Comparison of ENCODE assay signal across 7 cellular contexts in the genomic region with DNA sequence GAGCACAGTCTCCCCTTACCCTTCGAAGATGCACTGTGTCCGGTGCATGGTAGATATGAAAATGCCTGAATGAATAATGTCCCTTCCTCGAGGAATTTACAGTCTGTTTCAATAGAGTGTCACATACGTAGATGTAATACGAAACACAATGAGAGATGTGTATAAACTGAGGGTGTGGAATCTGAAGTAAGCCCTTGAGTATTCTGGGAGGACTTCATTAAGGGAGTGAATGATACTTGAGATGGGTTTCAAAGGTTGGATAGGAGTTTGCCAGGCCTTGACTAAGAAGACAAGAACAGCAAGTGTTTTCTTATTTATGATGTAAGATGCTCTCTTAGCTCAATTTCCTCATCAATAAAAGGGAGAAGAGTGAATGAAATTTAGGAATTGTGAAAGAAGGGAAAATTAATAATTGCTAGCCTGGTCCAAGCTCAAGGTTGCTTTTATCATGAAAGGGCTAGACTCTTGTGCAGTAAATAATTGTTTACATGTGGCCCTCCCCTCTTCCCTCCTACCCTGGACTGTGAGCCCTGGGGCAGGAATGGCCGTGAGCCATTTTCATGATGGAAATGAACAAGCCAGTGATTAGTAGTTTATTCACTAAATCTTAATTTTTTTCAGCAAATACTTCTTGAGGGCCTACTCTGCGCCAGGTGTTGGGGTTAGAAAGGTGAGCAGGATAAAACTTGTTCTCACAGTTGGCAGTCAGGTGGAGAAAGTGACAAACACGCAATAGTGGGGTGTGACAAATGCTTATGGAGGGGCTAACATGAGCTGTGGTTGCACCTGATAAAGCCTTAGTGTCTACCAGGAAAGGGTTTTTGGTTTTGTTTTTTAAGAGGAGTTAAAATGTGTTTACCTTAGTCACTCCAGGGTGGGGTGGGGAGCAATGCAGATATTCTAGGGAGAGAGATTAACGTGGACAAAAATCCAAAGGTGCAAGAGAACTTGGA. TPM values are rescaled to one million over a fixed set of nuclear protein-coding genes. Genes with fewer than 3 reads are reported as not detected.
DNase-seq lines count a peak whose midpoint lies in the region; ATAC-seq, FAIRE-seq and TF ChIP-seq lines count a peak whose summit lies in the region.
"Had no signal": no experiment of that assay in that cellular context is flagged by ENCODE, and none has a peak within 500 bp of the region (broad histone marks: within the 10 kb centered on the region; RNA-seq: fewer than 3 reads in every experiment).

No MANE protein-coding gene starts in this region.

- H2BK120ac ChIP-seq in H1 (replicated peaks; ENCODE audit: low read depth, low read length) = no peak overlapping the region

- H3K56ac ChIP-seq in H1 (replicated peaks; ENCODE audit: insufficient read length, low read depth, low read length) = no peak overlapping the region

- CTCF ChIA-PET in activated CD8-positive, alpha-beta memory T cell treated with anti-CD3 and anti-CD28 coated beads, Interleukin-2, amount 10 ng/mL, durations not matched to agents 7 days and 5 days (lab: Charles Lee) = interaction anchor here (1.0 to 10.5 kb wide), 4 partner anchors 11 to 91 kb away, joined by 3 to 104 read pairs (median 19); no protein-coding TSS in a partner anchor
- CTCF ChIA-PET in H1 (lab: Charles Lee; ENCODE audit: partially characterized antibody) = interaction anchor here (0.6 to 2.8 kb wide), 6 partner anchors 9 to 214 kb away, joined by 3 to 23 read pairs (median 4); no protein-coding TSS in a partner anchor

- H3K27me3 Mint-ChIP-seq in activated CD8-positive, alpha-beta memory T cell treated with anti-CD3 and anti-CD28 coated beads, Interleukin-2, amount 10 ng/mL, durations not matched to agents 7 days and 5 days = no peaks in the 10 kb centered on the region

- H3K4me3 Mint-ChIP-seq in activated CD8-positive, alpha-beta memory T cell treated with anti-CD3 and anti-CD28 coated beads, Interleukin-2, amount 10 ng/mL, durations not matched to agents 7 days and 5 days = peak overlapping the region; percentile 96
- H3K4me3 Mint-ChIP-seq in stimulated activated effector memory CD8-positive, alpha-beta T cell treated with anti-CD3 and anti-CD28 coated beads, Interleukin-12 subunit alpha, Interleukin-12 subunit beta, amount 100 ng/mL, for 72 hours = peak overlapping the region; percentile 92

- H3K4me3 ChIP-seq in H1 (ENCODE audit: extremely low read depth in 1 of 4, insufficient read depth in 2 of 4, low read depth in 3 of 4, low read length in 4 of 4) = peak overlapping the region; percentile 92 to 98 (median 96)

- peaks cover 37% of the 10 kb centered on the region for H3K36me3 Mint-ChIP-seq in activated CD8-positive, alpha-beta memory T cell treated with anti-CD3 and anti-CD28 coated beads, Interleukin-2, amount 10 ng/mL, durations not matched to agents 7 days and 5 days
- peaks cover 58% of the 10 kb centered on the region for H3K36me3 Mint-ChIP-seq in stimulated activated effector memory CD8-positive, alpha-beta T cell treated with anti-CD3 and anti-CD28 coated beads, Interleukin-12 subunit alpha, Interleukin-12 subunit beta, amount 100 ng/mL, for 72 hours

- no peak overlapping the region for H4K8ac ChIP-seq in H1 (ENCODE audit: extremely low read depth, insufficient read depth, low read length)

- no peak for TF ChIP-seq CTCF in H1 (IDR thresholded peaks at IDR 0.05; ENCODE audit: control extremely low read depth in 1 of 3, insufficient read depth in 1 of 3, low read depth in 1 of 3, low read length in 3 of 3)

- peak overlapping the region in 2 of 4 experiments; percentile 64 to 83; a peak in 4 of 7 replicates for H3K9ac ChIP-seq in H1 (replicated peaks in 1 of 4; ENCODE audit: extremely low read depth in 1 of 4, low read depth in 3 of 4, low read length in 3 of 4)

- H2AFZ ChIP-seq in H1 (ENCODE audit: low read length) = no peak overlapping the region

- no peak for DNase-seq in activated CD8-positive, alpha-beta memory T cell treated with anti-CD3 and anti-CD28 coated beads, Interleukin-2, amount 10 ng/mL, durations not matched to agents 7 days and 5 days
- no peak for DNase-seq in activated CD8-positive, alpha-beta memory T cell treated with anti-CD3 and anti-CD28 coated beads, Interleukin-2, amount 50 U/mL, for 4 hours
- DNase-seq in H1 (ENCODE audit: low read depth in 1 of 2, low spot score in 2 of 2) = no peak
- DNase-seq in stimulated activated effector memory CD8-positive, alpha-beta T cell treated with anti-CD3 and anti-CD28 coated beads, Interleukin-12 subunit alpha, Interleukin-12 subunit beta, amount 100 ng/mL, for 72 hours (ENCODE audit: low spot score in 2 of 2) = no peak
- DNase-seq in NCI-H2227 treated with DMSO at 0.1 percent for 48 hours (lab: John Stamatoyannopoulos, UW) = no peak
- no peak for DNase-seq in NCI-H1092 treated with DMSO at 0.1 percent for 48 hours (lab: John Stamatoyannopoulos, UW)

- no peaks in the 10 kb centered on the region for H3K27me3 ChIP-seq in H1 (replicated peaks in 1 of 4; ENCODE audit: control insufficient read depth in 3 of 4, extremely low read depth in 1 of 4, insufficient read depth in 3 of 4, low read length in 3 of 4)

- H3K23me2 ChIP-seq in H1 (ENCODE audit: low read depth, low read length) = peaks cover 14% of the 10 kb centered on the region

- H3K79me1 ChIP-seq in H1 (ENCODE audit: low read depth, low read length) = peaks cover 12% of the 10 kb centered on the region; the same call in 1 of the 2 replicates

- peaks cover 28 to 58% of the 10 kb centered on the region in 2 experiments for H3K79me2 ChIP-seq in H1 (ENCODE audit: control insufficient read depth in 1 of 2, insufficient read depth in 2 of 2, low read length in 2 of 2)

- H3K9me3 ChIP-seq in H1 (ENCODE audit: insufficient read depth in 2 of 2, low read depth in 1 of 2, low read length in 1 of 2) = no peaks in the 10 kb centered on the region

- H3K4ac ChIP-seq in H1 (replicated peaks; ENCODE audit: insufficient read length, low read depth, low read length) = no peak overlapping the region

- H2BK20ac ChIP-seq in H1 (ENCODE audit: low read length) = no peak overlapping the region

- no peak overlapping the region for H3K27ac ChIP-seq in H1 (ENCODE audit: low read depth, low read length)

- no peak overlapping the region for H3K23ac ChIP-seq in H1 (ENCODE audit: insufficient read length)

- no peak overlapping the region for H3K18ac ChIP-seq in H1 (ENCODE audit: extremely low read depth, low read length)

- peaks cover 3 to 19% of the 10 kb centered on the region in 2 experiments for H4K20me1 ChIP-seq in H1 (replicated peaks in 1 of 2; ENCODE audit: control insufficient read depth in 1 of 2, insufficient read depth in 2 of 2, low read length in 2 of 2)

- H2AK5ac ChIP-seq in H1 (ENCODE audit: low read depth, low read length) = 0 out of 2 replicates have a peak overlapping the region, but pooled peaks have one; percentile 86

- no peak for TF ChIP-seq RAD21 in H1 (IDR thresholded peaks at IDR 0.05 in 1 of 2, conservative IDR thresholded peaks at IDR 0.05 in 1 of 2; ENCODE audit: low read depth in 2 of 2, low read length in 2 of 2)

- H3K4me2 ChIP-seq in H1 (ENCODE audit: insufficient read depth in 1 of 2, low read depth in 2 of 2, low read length in 2 of 2) = peak overlapping the region; percentile 74 to 100

- H3K4me1 ChIP-seq in H1 (replicated peaks in 1 of 4; ENCODE audit: control insufficient read depth in 3 of 4, insufficient read depth in 4 of 4, low read length in 3 of 4) = peaks cover 0 to 13% (median 5%) of the 10 kb centered on the region in 4 experiments; a peak in 6 of 7 replicates

- no peak for TF ChIP-seq POLR2A in H1 (IDR thresholded peaks at IDR 0.05; ENCODE audit: control extremely low read depth in 1 of 2, low read depth in 2 of 2, low read length in 2 of 2)

- no peak for FAIRE-seq in H1 (lab: Jason Lieb, UNC)

- H3K4me1 Mint-ChIP-seq in activated CD8-positive, alpha-beta memory T cell treated with anti-CD3 and anti-CD28 coated beads, Interleukin-2, amount 10 ng/mL, durations not matched to agents 7 days and 5 days = peaks cover 42% of the 10 kb centered on the region
- peaks cover 36% of the 10 kb centered on the region for H3K4me1 Mint-ChIP-seq in stimulated activated effector memory CD8-positive, alpha-beta T cell treated with anti-CD3 and anti-CD28 coated beads, Interleukin-12 subunit alpha, Interleukin-12 subunit beta, amount 100 ng/mL, for 72 hours

- no peak overlapping the region for H2BK12ac ChIP-seq in H1 (ENCODE audit: low read depth, low read length)

- H4K91ac ChIP-seq in H1 (replicated peaks; ENCODE audit: insufficient read length, low read length) = no peak overlapping the region

- no peak for ATAC-seq in activated CD8-positive, alpha-beta memory T cell treated with anti-CD3 and anti-CD28 coated beads, Interleukin-2, amount 10 ng/mL, durations not matched to agents 7 days and 5 days
- no peak for ATAC-seq in stimulated activated effector memory CD8-positive, alpha-beta T cell treated with anti-CD3 and anti-CD28 coated beads, Interleukin-12 subunit alpha, Interleukin-12 subunit beta, amount 100 ng/mL, for 72 hours

- H3K9me3 Mint-ChIP-seq in activated CD8-positive, alpha-beta memory T cell treated with anti-CD3 and anti-CD28 coated beads, Interleukin-2, amount 10 ng/mL, durations not matched to agents 7 days and 5 days (ENCODE audit: low read depth) = no peaks in the 10 kb centered on the region
- H3K9me3 Mint-ChIP-seq in stimulated activated effector memory CD8-positive, alpha-beta T cell treated with anti-CD3 and anti-CD28 coated beads, Interleukin-12 subunit alpha, Interleukin-12 subunit beta, amount 100 ng/mL, for 72 hours = no peaks in the 10 kb centered on the region

- peak overlapping the region; percentile 96 for H3K27ac Mint-ChIP-seq in activated CD8-positive, alpha-beta memory T cell treated with anti-CD3 and anti-CD28 coated beads, Interleukin-2, amount 10 ng/mL, durations not matched to agents 7 days and 5 days
- H3K27ac Mint-ChIP-seq in stimulated activated effector memory CD8-positive, alpha-beta T cell treated with anti-CD3 and anti-CD28 coated beads, Interleukin-12 subunit alpha, Interleukin-12 subunit beta, amount 100 ng/mL, for 72 hours = peak overlapping the region; percentile 91

- no peak for TF ChIP-seq EP300 in H1 (IDR thresholded peaks at IDR 0.05; ENCODE audit: borderline replicate concordance in 1 of 2, low read depth in 2 of 2, low read length in 2 of 2)

- POLR2A ChIA-PET in H1 (lab: Charles Lee; ENCODE audit: partially characterized antibody) = interaction anchor here (0.8 to 3.7 kb wide), 10 partner anchors 10 to 73 kb away, joined by 3 to 58 read pairs (median 7); a partner anchor contains a TSS

- H2BK15ac ChIP-seq in H1 (ENCODE audit: low read length) = no peak overlapping the region

- H3K14ac ChIP-seq in H1 (ENCODE audit: insufficient read length) = no peak overlapping the region

- no peak overlapping the region for H2BK5ac ChIP-seq in H1 (ENCODE audit: low read depth, low read length)

- H4K5ac ChIP-seq in H1 (ENCODE audit: insufficient read length, low read depth, low read length) = no peak overlapping the region

- H3K36me3 ChIP-seq in H1 (ENCODE audit: control insufficient read depth in 2 of 4, insufficient read depth in 4 of 4, low read length in 3 of 4) = peaks cover 7 to 19% (median 11%) of the 10 kb centered on the region in 4 experiments; a peak in 7 of 8 replicates

- 77% methylated on average over 9 of the region's 9 CpGs; no CpG with 5 or more reads in 1 of the 2 experiments for WGBS in H1 (ENCODE audit: extremely low coverage in 1 of 2, insufficient coverage in 1 of 2, insufficient read length in 1 of 2, insufficient replicate concordance in 2 of 2, low coverage in 1 of 2, low lambda C conversion rate in 2 of 2, missing lambda C conversion rate in 1 of 2), 2 experiments

RNA-seq across cellular contexts. Expression of a gene that starts 1.6 kb away (rescaled TPM):
- total RNA-seq in activated CD8-positive, alpha-beta memory T cell treated with anti-CD3 and anti-CD28 coated beads, Interleukin-2, amount 10 ng/mL, durations not matched to agents 7 days and 5 days = 100 to 1,000 TPM; 205 to 266 TPM
- total RNA-seq in H1 (2021; fragmentation: NEBNext Ultra II Directional; extraction: Animal tissue kit (Norgen Biotek cat#: 25700)) = 142 and 145 TPM in 2 replicates
- 139 and 161 TPM in 2 replicates for polyA plus RNA-seq in H1 (2011; rRNA removed)
- polyA plus RNA-seq in H1 (2011; cell fraction: cytosol; rRNA removed) = 178 TPM
- polyA plus RNA-seq in H1 (2011; cell fraction: nucleus; rRNA removed) = 343 TPM
- polyA plus RNA-seq in H1 (2012, experiment 1 of 2) = 136 to 146 TPM (median 138 TPM) in 4 replicates
- polyA plus RNA-seq in H1 (2012, experiment 2 of 2) = 121 TPM
- 91.3 TPM for polyA plus RNA-seq in H1 (2013, experiment 1 of 2)
- 83.2 TPM for polyA plus RNA-seq in H1 (2013, experiment 2 of 2)
- polyA minus RNA-seq in H1 (2011; rRNA and poly(A)+ RNA removed) = 234 and 269 TPM in 2 replicates
- 97.8 TPM for polyA minus RNA-seq in H1 (2011; cell fraction: cytosol; rRNA and poly(A)+ RNA removed)
- 174 TPM for polyA minus RNA-seq in H1 (2011; cell fraction: nucleus; rRNA and poly(A)+ RNA removed)

RNA-seq across cellular contexts. Expression of a gene that starts 14.1 kb away (rescaled TPM):
- total RNA-seq in activated CD8-positive, alpha-beta memory T cell treated with anti-CD3 and anti-CD28 coated beads, Interleukin-2, amount 10 ng/mL, durations not matched to agents 7 days and 5 days = not detected
- total RNA-seq in H1 (2021; fragmentation: NEBNext Ultra II Directional; extraction: Animal tissue kit (Norgen Biotek cat#: 25700)) = not detected in 2 replicates
- polyA plus RNA-seq in H1 (2011; rRNA removed) = not detected in 2 replicates
- not detected for polyA plus RNA-seq in H1 (2011; cell fraction: cytosol; rRNA removed)
- not detected for polyA plus RNA-seq in H1 (2011; cell fraction: nucleus; rRNA removed)
- polyA plus RNA-seq in H1 (2012, experiment 1 of 2) = not detected in 4 replicates
- polyA plus RNA-seq in H1 (2012, experiment 2 of 2) = not detected
- not detected for polyA plus RNA-seq in H1 (2013, experiment 1 of 2)
- not detected for polyA plus RNA-seq in H1 (2013, experiment 2 of 2)
- polyA minus RNA-seq in H1 (2011; rRNA and poly(A)+ RNA removed) = 0.09 TPM in 1 of 2 replicates, not detected in the other
- not detected for polyA minus RNA-seq in H1 (2011; cell fraction: cytosol; rRNA and poly(A)+ RNA removed)
- not detected for polyA minus RNA-seq in H1 (2011; cell fraction: nucleus; rRNA and poly(A)+ RNA removed)
- total RNA-seq: T-helper 1 cell treated with Interleukin-12 subunit alpha and Interleukin-12 subunit beta and Interleukin-4 antibody, amounts not matched to agents 30 ng/mL and 1 ng/mL, for 36 hours had no signal

RNA-seq across cellular contexts. Expression of a gene that starts 14.2 kb away (rescaled TPM):
- total RNA-seq in activated CD8-positive, alpha-beta memory T cell treated with anti-CD3 and anti-CD28 coated beads, Interleukin-2, amount 10 ng/mL, durations not matched to agents 7 days and 5 days = 100 to 1,000 TPM; 411 to 434 TPM
- 376 and 380 TPM in 2 replicates for total RNA-seq in H1 (2021; fragmentation: NEBNext Ultra II Directional; extraction: Animal tissue kit (Norgen Biotek cat#: 25700))
- 219 and 357 TPM in 2 replicates for polyA plus RNA-seq in H1 (2011; rRNA removed)
- polyA plus RNA-seq in H1 (2011; cell fraction: cytosol; rRNA removed) = 226 TPM
- 465 TPM for polyA plus RNA-seq in H1 (2011; cell fraction: nucleus; rRNA removed)
- 359 to 553 TPM (median 440 TPM) in 4 replicates for polyA plus RNA-seq in H1 (2012, experiment 1 of 2)
- polyA plus RNA-seq in H1 (2012, experiment 2 of 2) = 327 TPM
- polyA plus RNA-seq in H1 (2013, experiment 1 of 2) = 126 TPM
- 116 TPM for polyA plus RNA-seq in H1 (2013, experiment 2 of 2)
- polyA minus RNA-seq in H1 (2011; rRNA and poly(A)+ RNA removed) = 294 and 426 TPM in 2 replicates
- polyA minus RNA-seq in H1 (2011; cell fraction: cytosol; rRNA and poly(A)+ RNA removed) = 315 TPM
- 159 TPM for polyA minus RNA-seq in H1 (2011; cell fraction: nucleus; rRNA and poly(A)+ RNA removed)

RNA-seq across cellular contexts. Expression of a gene that starts 19.9 kb away (rescaled TPM):
- 1 to 10 TPM in 1 of 2 experiments, under 1 TPM in 1; 0.85 to 1.1 TPM for total RNA-seq in activated CD8-positive, alpha-beta memory T cell treated with anti-CD3 and anti-CD28 coated beads, Interleukin-2, amount 10 ng/mL, durations not matched to agents 7 days and 5 days
- 12.8 and 16.6 TPM in 2 replicates for total RNA-seq in H1 (2021; fragmentation: NEBNext Ultra II Directional; extraction: Animal tissue kit (Norgen Biotek cat#: 25700))
- 32.6 and 49.7 TPM in 2 replicates for polyA plus RNA-seq in H1 (2011; rRNA removed)
- 36.1 TPM for polyA plus RNA-seq in H1 (2011; cell fraction: cytosol; rRNA removed)
- 233 TPM for polyA plus RNA-seq in H1 (2011; cell fraction: nucleus; rRNA removed)
- 25.4 to 32.2 TPM (median 26.8 TPM) in 4 replicates for polyA plus RNA-seq in H1 (2012, experiment 1 of 2)
- 12.5 TPM for polyA plus RNA-seq in H1 (2012, experiment 2 of 2)
- polyA plus RNA-seq in H1 (2013, experiment 1 of 2) = 16.5 TPM
- polyA plus RNA-seq in H1 (2013, experiment 2 of 2) = 13.8 TPM
- 4.5 and 8.5 TPM in 2 replicates for polyA minus RNA-seq in H1 (2011; rRNA and poly(A)+ RNA removed)
- 5.9 TPM for polyA minus RNA-seq in H1 (2011; cell fraction: cytosol; rRNA and poly(A)+ RNA removed)
- 29.9 TPM for polyA minus RNA-seq in H1 (2011; cell fraction: nucleus; rRNA and poly(A)+ RNA removed)

RNA-seq across cellular contexts. Expression of a gene that starts 23.8 kb away (rescaled TPM):
- 10 to 100 TPM; 34.3 to 35.2 TPM for total RNA-seq in activated CD8-positive, alpha-beta memory T cell treated with anti-CD3 and anti-CD28 coated beads, Interleukin-2, amount 10 ng/mL, durations not matched to agents 7 days and 5 days
- total RNA-seq in H1 (2021; fragmentation: NEBNext Ultra II Directional; extraction: Animal tissue kit (Norgen Biotek cat#: 25700)) = 56.4 and 56.6 TPM in 2 replicates
- 35.4 and 53.5 TPM in 2 replicates for polyA plus RNA-seq in H1 (2011; rRNA removed)
- 61.5 TPM for polyA plus RNA-seq in H1 (2011; cell fraction: cytosol; rRNA removed)
- 143 TPM for polyA plus RNA-seq in H1 (2011; cell fraction: nucleus; rRNA removed)
- polyA plus RNA-seq in H1 (2012, experiment 1 of 2) = 53.2 to 67.0 TPM (median 62.3 TPM) in 4 replicates
- polyA plus RNA-seq in H1 (2012, experiment 2 of 2) = 60.2 TPM
- polyA plus RNA-seq in H1 (2013, experiment 1 of 2) = 43.2 TPM
- 44.5 TPM for polyA plus RNA-seq in H1 (2013, experiment 2 of 2)
- polyA minus RNA-seq in H1 (2011; rRNA and poly(A)+ RNA removed) = 5.8 and 8.3 TPM in 2 replicates
- 19.6 TPM for polyA minus RNA-seq in H1 (2011; cell fraction: cytosol; rRNA and poly(A)+ RNA removed)
- polyA minus RNA-seq in H1 (2011; cell fraction: nucleus; rRNA and poly(A)+ RNA removed) = 30.1 TPM
